Comparison of ENCODE assay signal across 20 cellular contexts in genomic region chr1:41734201-41734915, GRCh38.
A peak's percentile ranks its signal among the peaks of the same experiment; 100 is the strongest.
DNase-seq lines count a peak whose midpoint lies in the region; ATAC-seq and TF ChIP-seq lines count a peak whose summit lies in the region.
"Had no signal": no experiment of that assay in that cellular context is flagged by ENCODE, and none has a peak within 500 bp of the region (broad histone marks: within the 10 kb centered on the region; RNA-seq: fewer than 3 reads in every experiment).

No MANE protein-coding gene starts in this region.

- no peaks in the 10 kb centered on the region for H3K36me3 Mint-ChIP-seq in MCF 10A (ENCODE audit: insufficient read depth, unreplicated experiment)
- H3K36me3 Mint-ChIP-seq in activated naive CD8-positive, alpha-beta T cell treated with anti-CD3 and anti-CD28 coated beads, Interleukin-2, amount 50 U/mL, for 24 hours (ENCODE audit: low read depth): no peaks in the 10 kb centered on the region
- H3K36me3 Mint-ChIP-seq in activated CD8-positive, alpha-beta T cell treated with anti-CD3 and anti-CD28 coated beads for 36 hours (ENCODE audit: low read depth): no peaks in the 10 kb centered on the region
- H3K36me3 Mint-ChIP-seq: CD4-positive, alpha-beta memory T cell had no signal

- no peaks in the 10 kb centered on the region for H3K9me3 ChIP-seq in mammary epithelial cell (replicated peaks; ENCODE audit: insufficient read depth, low read length)
- H3K9me3 ChIP-seq in upper lobe of right lung: no peaks in the 10 kb centered on the region

- H3K4me1 ChIP-seq in mammary epithelial cell (ENCODE audit: insufficient read depth, low read length): peaks cover 8% of the 10 kb centered on the region
- H3K4me1 ChIP-seq in upper lobe of right lung: peaks cover 42% of the 10 kb centered on the region

- no peaks in the 10 kb centered on the region for H3K79me2 ChIP-seq in mammary epithelial cell (ENCODE audit: insufficient read depth, low read length)

- H3K27ac Mint-ChIP-seq in MCF 10A (ENCODE audit: low read depth, unreplicated experiment): peak overlapping the region; percentile 43
- H3K27ac Mint-ChIP-seq in activated naive CD8-positive, alpha-beta T cell treated with anti-CD3 and anti-CD28 coated beads, Interleukin-2, amount 50 U/mL, for 24 hours: peak overlapping the region; percentile 53
- no peak overlapping the region for H3K27ac Mint-ChIP-seq in activated CD8-positive, alpha-beta T cell treated with anti-CD3 and anti-CD28 coated beads for 36 hours

- peaks cover 8% of the 10 kb centered on the region for H3K27me3 Mint-ChIP-seq in MCF 10A (ENCODE audit: insufficient read depth, unreplicated experiment)
- H3K27me3 Mint-ChIP-seq in activated naive CD8-positive, alpha-beta T cell treated with anti-CD3 and anti-CD28 coated beads, Interleukin-2, amount 50 U/mL, for 24 hours: no peaks in the 10 kb centered on the region
- no peaks in the 10 kb centered on the region for H3K27me3 Mint-ChIP-seq in activated CD8-positive, alpha-beta T cell treated with anti-CD3 and anti-CD28 coated beads for 36 hours
- H3K27me3 Mint-ChIP-seq: CD4-positive, alpha-beta memory T cell had no signal

- DNase-seq in MCF 10A (ENCODE audit: unreplicated experiment): no peak
- DNase-seq in mammary epithelial cell: no peak
- DNase-seq in MV-4-11 (lab: John Stamatoyannopoulos, UW): peak; percentile 71
- DNase-seq in activated naive CD8-positive, alpha-beta T cell treated with anti-CD3 and anti-CD28 coated beads, Interleukin-2, amount 50 U/mL, for 24 hours: no peak
- DNase-seq in upper lobe of right lung: peak; percentile 37
- no peak for DNase-seq in activated CD8-positive, alpha-beta T cell treated with anti-CD3 and anti-CD28 coated beads for 36 hours
- no peak for DNase-seq in AML-193 (lab: John Stamatoyannopoulos, UW)
- DNase-seq: ACHN; CD4-positive, alpha-beta memory T cell; EL; GOT3; NCI-H1417; NCI-H187; NCI-H226; NCI-H524; NCI-H82 had no signal

- H2AFZ ChIP-seq in mammary epithelial cell (ENCODE audit: low read depth, low read length): no peak overlapping the region

- no peaks in the 10 kb centered on the region for H4K20me1 ChIP-seq in mammary epithelial cell (ENCODE audit: insufficient read depth, low read length)

- ATAC-seq in activated naive CD8-positive, alpha-beta T cell treated with anti-CD3 and anti-CD28 coated beads, Interleukin-2, amount 50 U/mL, for 24 hours: no peak
- no peak for ATAC-seq in upper lobe of right lung
- ATAC-seq in activated CD8-positive, alpha-beta T cell treated with anti-CD3 and anti-CD28 coated beads for 36 hours: no peak
- ATAC-seq: GM12878, HCT116, Right ventricle myocardium inferior had no signal

- H3K4me1 Mint-ChIP-seq in MCF 10A (ENCODE audit: insufficient read depth, unreplicated experiment): no peaks in the 10 kb centered on the region
- peaks cover 77% of the 10 kb centered on the region for H3K4me1 Mint-ChIP-seq in activated naive CD8-positive, alpha-beta T cell treated with anti-CD3 and anti-CD28 coated beads, Interleukin-2, amount 50 U/mL, for 24 hours
- peaks cover 52% of the 10 kb centered on the region for H3K4me1 Mint-ChIP-seq in activated CD8-positive, alpha-beta T cell treated with anti-CD3 and anti-CD28 coated beads for 36 hours (ENCODE audit: low read depth)

- intact Hi-C loops in MCF 10A (cut with micrococcal nuclease): no loop called here
- intact Hi-C loops in mammary epithelial cell (cut with micrococcal nuclease): no loop called here
- intact Hi-C loops in upper lobe of right lung (cut with DNase I): no loop called here
- intact Hi-C loops in activated CD8-positive, alpha-beta T cell treated with anti-CD3 and anti-CD28 coated beads for 36 hours (cut with micrococcal nuclease): no loop called here

- no peak overlapping the region for H3K27ac ChIP-seq in mammary epithelial cell (ENCODE audit: insufficient read depth, low read depth, low read length)
- H3K27ac ChIP-seq in upper lobe of right lung: no peak overlapping the region
- H3K27ac ChIP-seq: SK-N-MC had no signal

- no peaks in the 10 kb centered on the region for H3K9me3 Mint-ChIP-seq in MCF 10A (ENCODE audit: unreplicated experiment)
- peaks cover 6% of the 10 kb centered on the region for H3K9me3 Mint-ChIP-seq in activated naive CD8-positive, alpha-beta T cell treated with anti-CD3 and anti-CD28 coated beads, Interleukin-2, amount 50 U/mL, for 24 hours
- H3K9me3 Mint-ChIP-seq in activated CD8-positive, alpha-beta T cell treated with anti-CD3 and anti-CD28 coated beads for 36 hours: no peaks in the 10 kb centered on the region
- H3K9me3 Mint-ChIP-seq: CD4-positive, alpha-beta memory T cell had no signal

- H3K9ac ChIP-seq in mammary epithelial cell (ENCODE audit: insufficient read depth, low read length): no peak overlapping the region

- TF ChIP-seq CTCF in MCF 10A (IDR thresholded peaks at IDR 0.05; ENCODE audit: unreplicated experiment) (no peak), mammary epithelial cell (conservative IDR thresholded peaks at IDR 0.05 in 1 of 2, IDR thresholded peaks at IDR 0.05 in 1 of 2; ENCODE audit: extremely low read depth in 1 of 2, insufficient read depth in 1 of 2, low read depth in 1 of 2, low read length in 2 of 2) (no peak), upper lobe of right lung (IDR thresholded peaks at IDR 0.05) (no peak)
- TF ChIP-seq CTCF in activated CD8-positive, alpha-beta T cell treated with anti-CD3 and anti-CD28 coated beads for 36 hours (IDR thresholded peaks at IDR 0.05): no peak

- no peak overlapping the region for H3K4me3 Mint-ChIP-seq in MCF 10A (ENCODE audit: unreplicated experiment)
- no peak overlapping the region for H3K4me3 Mint-ChIP-seq in activated naive CD8-positive, alpha-beta T cell treated with anti-CD3 and anti-CD28 coated beads, Interleukin-2, amount 50 U/mL, for 24 hours
- no peak overlapping the region for H3K4me3 Mint-ChIP-seq in activated CD8-positive, alpha-beta T cell treated with anti-CD3 and anti-CD28 coated beads for 36 hours
- H3K4me3 Mint-ChIP-seq: CD4-positive, alpha-beta memory T cell had no signal

- no peak overlapping the region for H3K4me3 ChIP-seq in mammary epithelial cell (replicated peaks in 1 of 3; ENCODE audit: insufficient read depth in 1 of 3, low read depth in 2 of 3, low read length in 3 of 3)
- no peak overlapping the region for H3K4me3 ChIP-seq in upper lobe of right lung
- H3K4me3 ChIP-seq: GM12878, SK-N-MC had no signal

- H3K27me3 ChIP-seq in mammary epithelial cell (ENCODE audit: insufficient read depth, low read length): no peaks in the 10 kb centered on the region
- H3K27me3 ChIP-seq in upper lobe of right lung: no peaks in the 10 kb centered on the region

- POLR2A ChIA-PET in MCF 10A (lab: Yijun Ruan, JAX): interaction anchor here (0.6 kb wide), 1 partner anchor 783 kb away, joined by 3 read pairs; no protein-coding TSS in a partner anchor
- POLR2A ChIA-PET in activated CD8-positive, alpha-beta T cell treated with anti-CD3 and anti-CD28 coated beads for 36 hours (lab: Charles Lee): interaction anchor here (0.8 kb wide), 1 partner anchor 21 kb away, joined by 3 read pairs; no protein-coding TSS in a partner anchor

- BruUV-seq in MCF 10A (replicated peaks; lab: Mats Ljungman, UMichigan) (no TSS peak), mammary epithelial cell (replicated peaks; lab: Mats Ljungman, UMichigan) (no TSS peak)

- H3K4me2 ChIP-seq in mammary epithelial cell (ENCODE audit: insufficient read depth, low read depth, low read length): no peak overlapping the region

- CTCF ChIA-PET in MCF 10A (lab: Yijun Ruan, JAX) (no interaction called here), mammary epithelial cell (lab: Charles Lee; ENCODE audit: low non-redundant PET) (no interaction called here)
- CTCF ChIA-PET in activated CD8-positive, alpha-beta T cell treated with anti-CD3 and anti-CD28 coated beads for 36 hours (lab: Charles Lee): no interaction called here

- H3K36me3 ChIP-seq in mammary epithelial cell (ENCODE audit: insufficient read depth, low read length): no peaks in the 10 kb centered on the region
- H3K36me3 ChIP-seq in upper lobe of right lung: no peaks in the 10 kb centered on the region

- WGBS in mammary epithelial cell (ENCODE audit: low coverage, missing lambda C conversion rate): 75% methylated on average over 8 of the region's 10 CpGs

- dilution Hi-C loops in mammary epithelial cell (cut with HindIII; ENCODE audit: low sequenced_read_pairs): no loop called here

- in situ Hi-C loops in mammary epithelial cell (cut with MboI; ENCODE audit: low sequenced_read_pairs in 2 of 2): no loop called here

Comparison
In these comparisons a context has a peak if more than half of its experiments do, and no peak if none do; other contexts are left out.
1. DNase-seq: peak in MV-4-11 (single experiment) and upper lobe of right lung (single experiment); none in MCF 10A (single experiment), mammary epithelial cell (single experiment), activated naive CD8-positive, alpha-beta T cell treated with anti-CD3 and anti-CD28 coated beads, Interleukin-2, amount 50 U/mL, for 24 hours (single experiment), activated CD8-positive, alpha-beta T cell treated with anti-CD3 and anti-CD28 coated beads for 36 hours (single experiment) and AML-193 (0 of 2).